In the genomic region with DNA sequence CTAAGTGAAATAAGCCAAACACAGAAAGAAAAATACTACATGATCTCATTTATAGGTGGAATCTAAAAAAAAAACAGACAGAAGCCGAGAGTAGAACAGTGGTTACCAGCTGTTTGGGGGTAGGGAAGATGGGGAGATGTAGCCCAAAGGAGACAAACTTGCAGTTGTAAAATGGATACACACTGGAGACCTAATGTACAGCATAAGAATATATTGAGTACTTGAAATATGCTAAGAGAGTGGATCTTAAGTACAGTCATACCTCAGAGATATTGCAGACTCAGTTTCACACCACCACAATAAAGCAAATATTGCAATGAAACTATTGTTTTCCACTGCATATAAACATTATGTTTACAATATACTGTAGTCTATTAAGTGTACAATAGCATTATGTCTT, we compare ENCODE assay signal across 35 cellular contexts.
"Had no signal": no experiment of that assay in that cellular context is flagged by ENCODE, and none has a peak within 500 bp of the region (broad histone marks: within the 10 kb centered on the region; RNA-seq: fewer than 3 reads in every experiment).

No MANE protein-coding gene starts in this region.

- H3K4me1 ChIP-seq: ascending aorta had no signal

- H3K36me3 ChIP-seq: ascending aorta, cardiac muscle cell had no signal

- H3K27ac Mint-ChIP-seq: activated B cell treated with CpG ODN at 0.5 μM for 24 hours; activated CD4-positive, alpha-beta memory T cell treated with anti-CD3 and anti-CD28 coated beads for 36 hours; activated CD4-positive, alpha-beta T cell treated with anti-CD3 and anti-CD28 coated beads, Interleukin-2, amount 10 ng/mL, durations not matched to agents 24 days and 14 days; activated CD8-positive, alpha-beta T cell treated with anti-CD3 and anti-CD28 coated beads for 36 hours; activated naive CD4-positive, alpha-beta T cell treated with anti-CD3 and anti-CD28 coated beads, Interleukin-2, amount 10 ng/mL, durations not matched to agents 7 days and 5 days; activated naive CD4-positive, alpha-beta T cell treated with anti-CD3 and anti-CD28 coated beads, Interleukin-2, amount 50 U/mL, for 24 hours; activated naive CD8-positive, alpha-beta T cell; activated naive CD8-positive, alpha-beta T cell treated with anti-CD3 and anti-CD28 coated beads, Interleukin-2, amount 10 ng/mL, durations not matched to agents 7 days and 5 days; activated naive CD8-positive, alpha-beta T cell treated with anti-CD3 and anti-CD28 coated beads, Interleukin-2, amount 50 U/mL, for 24 hours; activated T-helper 2 cell treated with anti-CD3 and anti-CD28 coated beads, Interferon-gamma antibody, Interleukin-2, Interleukin-4, amounts not matched to agents 10 μg/mL and 5 μg/mL and 100 μg/mL, durations not matched to agents 14 hours and 24 hours and 36 hours; brain; T-helper 1 cell treated with Interleukin-12 subunit alpha and Interleukin-12 subunit beta and Interleukin-4 antibody, amounts not matched to agents 30 μg/mL and 1 μg/mL, for 36 hours; T-helper 2 cell treated with Interferon-gamma antibody and Interleukin-4, amounts not matched to agents 5 μg/mL and 100 μg/mL, for 36 hours had no signal

- DNase-seq: activated B cell treated with CpG ODN at 0.5 μM for 24 hours; activated CD4-positive, alpha-beta memory T cell treated with anti-CD3 and anti-CD28 coated beads for 36 hours; activated CD4-positive, alpha-beta T cell treated with anti-CD3 and anti-CD28 coated beads for 4 hours; activated CD4-positive, alpha-beta T cell treated with anti-CD3 and anti-CD28 coated beads, Interleukin-2, amount 10 ng/mL, durations not matched to agents 24 days and 14 days; activated CD4-positive, alpha-beta T cell treated with anti-CD3 and anti-CD28 coated beads, Interleukin-2, amount 50 U/mL, for 1 hour; activated CD4-positive, alpha-beta T cell treated with anti-CD3 and anti-CD28 coated beads, Interleukin-2, amount 50 U/mL, for 4 hours; activated CD4-positive, CD25-positive, alpha-beta regulatory T cell treated with anti-CD3 and anti-CD28 coated beads, Interleukin-2, amount 50 U/mL, for 72 hours; activated CD8-positive, alpha-beta memory T cell treated with anti-CD3 and anti-CD28 coated beads, Interleukin-2, amount 50 U/mL, for 4 hours; activated CD8-positive, alpha-beta T cell treated with anti-CD3 and anti-CD28 coated beads for 36 hours; activated effector memory CD4-positive, alpha-beta T cell treated with Interleukin-2 at 50 U/mL for 16 hours; activated gamma-delta T cell; activated naive CD4-positive, alpha-beta T cell treated with anti-CD3 and anti-CD28 coated beads, Interleukin-2, amount 10 ng/mL, durations not matched to agents 7 days and 5 days; activated naive CD4-positive, alpha-beta T cell treated with Interleukin-2 at 50 U/mL for 16 hours; activated naive CD8-positive, alpha-beta T cell treated with anti-CD3 and anti-CD28 coated beads, Interleukin-2, amount 10 ng/mL, durations not matched to agents 7 days and 5 days; activated naive CD8-positive, alpha-beta T cell treated with anti-CD3 and anti-CD28 coated beads, Interleukin-2, amount 50 U/mL, for 24 hours; activated T-cell treated with anti-CD3 and anti-CD28 coated beads for 4 hours; activated T-cell treated with anti-CD3 and anti-CD28 coated beads, Interleukin-2, amount 50 U/mL, for 1 hour; activated T-cell treated with anti-CD3 and anti-CD28 coated beads, Interleukin-2, amount 50 U/mL, for 4 hours; amygdala; anterior cingulate cortex; caudate nucleus; cerebellar nuclear complex; T-helper 1 cell; T-helper 2 cell; T-helper 9 cell had no signal

- H3K4me1 Mint-ChIP-seq: activated B cell treated with CpG ODN at 0.5 μM for 24 hours; activated CD4-positive, alpha-beta T cell treated with anti-CD3 and anti-CD28 coated beads, Interleukin-2, amount 10 ng/mL, durations not matched to agents 24 days and 14 days; activated naive CD4-positive, alpha-beta T cell treated with anti-CD3 and anti-CD28 coated beads, Interleukin-2, amount 10 ng/mL, durations not matched to agents 7 days and 5 days; activated naive CD4-positive, alpha-beta T cell treated with anti-CD3 and anti-CD28 coated beads, Interleukin-2, amount 50 U/mL, for 24 hours; activated naive CD8-positive, alpha-beta T cell treated with anti-CD3 and anti-CD28 coated beads, Interleukin-2, amount 10 ng/mL, durations not matched to agents 7 days and 5 days; activated naive CD8-positive, alpha-beta T cell treated with anti-CD3 and anti-CD28 coated beads, Interleukin-2, amount 50 U/mL, for 24 hours; brain; central memory CD8-positive, alpha-beta T cell had no signal

- H3K4me3 ChIP-seq: ascending aorta, cardiac muscle cell had no signal

- ATAC-seq: activated CD8-positive, alpha-beta T cell treated with anti-CD3 and anti-CD28 coated beads for 36 hours; activated naive CD8-positive, alpha-beta T cell treated with anti-CD3 and anti-CD28 coated beads, Interleukin-2, amount 50 U/mL, for 24 hours; activated T-cell treated with anti-CD3 and anti-CD28 coated beads, Interleukin-2, amount 50 U/mL, for 4 hours had no signal

- H3K27me3 Mint-ChIP-seq: activated B cell treated with CpG ODN at 0.5 μM for 24 hours; activated CD4-positive, alpha-beta memory T cell treated with anti-CD3 and anti-CD28 coated beads for 36 hours; activated CD4-positive, alpha-beta T cell treated with anti-CD3 and anti-CD28 coated beads, Interleukin-2, amount 10 ng/mL, durations not matched to agents 24 days and 14 days; activated CD8-positive, alpha-beta T cell treated with anti-CD3 and anti-CD28 coated beads for 36 hours; activated naive CD4-positive, alpha-beta T cell treated with anti-CD3 and anti-CD28 coated beads, Interleukin-2, amount 10 ng/mL, durations not matched to agents 7 days and 5 days; activated naive CD4-positive, alpha-beta T cell treated with anti-CD3 and anti-CD28 coated beads, Interleukin-2, amount 50 U/mL, for 24 hours; activated naive CD8-positive, alpha-beta T cell; activated naive CD8-positive, alpha-beta T cell treated with anti-CD3 and anti-CD28 coated beads, Interleukin-2, amount 10 ng/mL, durations not matched to agents 7 days and 5 days; activated naive CD8-positive, alpha-beta T cell treated with anti-CD3 and anti-CD28 coated beads, Interleukin-2, amount 50 U/mL, for 24 hours; brain; central memory CD8-positive, alpha-beta T cell had no signal

- H3K4me3 Mint-ChIP-seq: activated B cell treated with CpG ODN at 0.5 μM for 24 hours; activated CD4-positive, alpha-beta memory T cell treated with anti-CD3 and anti-CD28 coated beads for 36 hours; activated CD4-positive, alpha-beta T cell treated with anti-CD3 and anti-CD28 coated beads, Interleukin-2, amount 10 ng/mL, durations not matched to agents 24 days and 14 days; activated CD8-positive, alpha-beta T cell treated with anti-CD3 and anti-CD28 coated beads for 36 hours; activated naive CD4-positive, alpha-beta T cell treated with anti-CD3 and anti-CD28 coated beads, Interleukin-2, amount 10 ng/mL, durations not matched to agents 7 days and 5 days; activated naive CD4-positive, alpha-beta T cell treated with anti-CD3 and anti-CD28 coated beads, Interleukin-2, amount 50 U/mL, for 24 hours; activated naive CD8-positive, alpha-beta T cell; activated naive CD8-positive, alpha-beta T cell treated with anti-CD3 and anti-CD28 coated beads, Interleukin-2, amount 10 ng/mL, durations not matched to agents 7 days and 5 days; activated naive CD8-positive, alpha-beta T cell treated with anti-CD3 and anti-CD28 coated beads, Interleukin-2, amount 50 U/mL, for 24 hours; activated T-cell treated with anti-CD3 and anti-CD28 coated beads, Interleukin-2, amount 50 U/mL, for 4 hours; brain; central memory CD8-positive, alpha-beta T cell; T-helper 1 cell treated with Interleukin-12 subunit alpha and Interleukin-12 subunit beta and Interleukin-4 antibody, amounts not matched to agents 30 μg/mL and 1 μg/mL, for 36 hours; T-helper 2 cell treated with Interferon-gamma antibody and Interleukin-4, amounts not matched to agents 5 μg/mL and 100 μg/mL, for 36 hours had no signal

- H3K9me3 ChIP-seq: ascending aorta had no signal

- H3K9me3 Mint-ChIP-seq: activated naive CD4-positive, alpha-beta T cell treated with anti-CD3 and anti-CD28 coated beads, Interleukin-2, amount 50 U/mL, for 24 hours had no signal

- H3K27ac ChIP-seq: ascending aorta, cardiac muscle cell, VCaP had no signal

- H3K36me3 Mint-ChIP-seq: activated CD4-positive, alpha-beta memory T cell treated with anti-CD3 and anti-CD28 coated beads for 36 hours; activated naive CD4-positive, alpha-beta T cell treated with anti-CD3 and anti-CD28 coated beads, Interleukin-2, amount 10 ng/mL, durations not matched to agents 7 days and 5 days; activated naive CD8-positive, alpha-beta T cell; activated naive CD8-positive, alpha-beta T cell treated with anti-CD3 and anti-CD28 coated beads, Interleukin-2, amount 10 ng/mL, durations not matched to agents 7 days and 5 days had no signal

- H3K27me3 ChIP-seq: ascending aorta, cardiac muscle cell had no signal
